ENCODE assay signal across 16 cellular contexts in the genomic region with DNA sequence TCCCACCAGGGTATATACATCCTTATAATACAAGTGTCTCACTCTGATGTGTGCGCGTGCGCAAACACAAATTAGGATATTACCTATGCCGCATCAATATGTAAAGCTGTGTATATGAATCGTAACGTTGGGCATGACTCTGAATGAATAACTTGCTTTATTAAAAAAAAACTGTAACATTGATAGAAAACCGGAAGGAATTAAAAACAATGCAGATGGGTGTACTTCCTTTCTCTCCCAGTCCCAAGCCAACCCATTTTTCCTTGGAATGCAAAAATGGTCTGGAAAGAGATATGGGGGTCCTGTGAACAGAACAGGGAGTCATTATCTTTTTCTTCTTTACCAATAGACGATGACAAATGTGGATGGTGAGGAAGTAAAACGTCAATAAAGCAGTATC. TPM values are rescaled to one million over a fixed set of nuclear protein-coding genes. Genes with fewer than 3 reads are reported as not detected.
DNase-seq lines count a peak whose midpoint lies in the region; ATAC-seq and TF ChIP-seq lines count a peak whose summit lies in the region.
"Had no signal": no experiment of that assay in that cellular context is flagged by ENCODE, and none has a peak within 500 bp of the region (broad histone marks: within the 10 kb centered on the region; RNA-seq: fewer than 3 reads in every experiment).

No MANE protein-coding gene starts in this region.

- no peaks in the 10 kb centered on the region for H3K9me3 Mint-ChIP-seq in CD8-positive, alpha-beta T cell
- H3K9me3 Mint-ChIP-seq in T-cell (peaks cover 0 to 3% (median under 1%) of the 10 kb centered on the region in 3 donors), progenitor cell of endocrine pancreas (ENCODE audit: low read depth) (no peaks in the 10 kb centered on the region)

- intact Hi-C loops in CD8-positive, alpha-beta T cell (cut with DNase I, micrococcal nuclease) = no loop called here

- H3K36me3 Mint-ChIP-seq in CD8-positive, alpha-beta T cell = no peaks in the 10 kb centered on the region
- H3K36me3 Mint-ChIP-seq in T-cell (no peaks in the 10 kb centered on the region), progenitor cell of endocrine pancreas (ENCODE audit: insufficient read depth) (no peaks in the 10 kb centered on the region)

- no peaks in the 10 kb centered on the region for H3K9me3 ChIP-seq in CD8-positive, alpha-beta T cell (ENCODE audit: low read length)
- H3K9me3 ChIP-seq: SJCRH30 had no signal

- ATAC-seq in CD8-positive, alpha-beta T cell = no peak
- ATAC-seq in T-cell (replicated peaks in 1 of 4) = no peak
- ATAC-seq in GM18511 (IDR thresholded peaks at IDR 0.05; ENCODE audit: unreplicated experiment) = no peak
- no peak for ATAC-seq in GM18520 (IDR thresholded peaks at IDR 0.05; ENCODE audit: unreplicated experiment)
- ATAC-seq in GM19324 (IDR thresholded peaks at IDR 0.05; ENCODE audit: low FRiP score, unreplicated experiment) = no peak
- no peak for ATAC-seq in HG02798 (IDR thresholded peaks at IDR 0.05; ENCODE audit: poor library complexity, unreplicated experiment)

- H3K27ac ChIP-seq in CD8-positive, alpha-beta T cell (ENCODE audit: low read depth, low read length) = no peak overlapping the region
- H3K27ac ChIP-seq: epithelial cell of prostate, SJCRH30 had no signal

- H3K4me3 Mint-ChIP-seq in CD8-positive, alpha-beta T cell = peak overlapping the region; percentile 38
- H3K4me3 Mint-ChIP-seq in T-cell (peak overlapping the region; percentile 32 to 59 (median 45)), progenitor cell of endocrine pancreas (ENCODE audit: low read depth) (peak overlapping the region; percentile 53)
- H3K4me3 Mint-ChIP-seq: activated CD4-positive, alpha-beta T cell treated with anti-CD3 and anti-CD28 coated beads for 36 hours had no signal

- H3K27ac Mint-ChIP-seq in CD8-positive, alpha-beta T cell = no peak overlapping the region
- H3K27ac Mint-ChIP-seq in T-cell (no peak overlapping the region), progenitor cell of endocrine pancreas (no peak overlapping the region)
- H3K27ac Mint-ChIP-seq: activated CD4-positive, alpha-beta T cell treated with anti-CD3 and anti-CD28 coated beads for 36 hours; immature natural killer cell had no signal

- no peak overlapping the region for H3K4me3 ChIP-seq in CD8-positive, alpha-beta T cell (ENCODE audit: low read depth, low read length)
- peak overlapping the region; percentile 42 for H3K4me3 ChIP-seq in epithelial cell of proximal tubule (ENCODE audit: low read depth, low read length)
- H3K4me3 ChIP-seq: SJCRH30 had no signal

- H3K36me3 ChIP-seq in CD8-positive, alpha-beta T cell (ENCODE audit: insufficient read depth, low read length) = no peaks in the 10 kb centered on the region
- H3K36me3 ChIP-seq: SJCRH30 had no signal

- peaks cover 12% of the 10 kb centered on the region for H3K27me3 ChIP-seq in CD8-positive, alpha-beta T cell (ENCODE audit: insufficient read depth, low read length)
- H3K27me3 ChIP-seq: SJCRH30 had no signal

- peaks cover 61% of the 10 kb centered on the region for H3K27me3 Mint-ChIP-seq in CD8-positive, alpha-beta T cell (ENCODE audit: low read depth)
- H3K27me3 Mint-ChIP-seq in T-cell (peaks cover 67 to 78% of the 10 kb centered on the region in 2 donors), progenitor cell of endocrine pancreas (peaks cover 65% of the 10 kb centered on the region)

- CTCF ChIA-PET in CD8-positive, alpha-beta T cell (lab: Charles Lee) = no interaction called here
- CTCF ChIA-PET in T-cell (lab: Charles Lee) = no interaction called here

- POLR2A ChIA-PET in CD8-positive, alpha-beta T cell (lab: Charles Lee) = no interaction called here
- POLR2A ChIA-PET in T-cell (lab: Charles Lee) = no interaction called here

- no peak for TF ChIP-seq CTCF in CD8-positive, alpha-beta T cell (IDR thresholded peaks at IDR 0.05)
- TF ChIP-seq CTCF in epithelial cell of proximal tubule (conservative IDR thresholded peaks at IDR 0.05; ENCODE audit: low read depth, low read length) (no peak), progenitor cell of endocrine pancreas (IDR thresholded peaks at IDR 0.05; ENCODE audit: unreplicated experiment) (no peak)

- peaks cover 15% of the 10 kb centered on the region for H3K4me1 Mint-ChIP-seq in CD8-positive, alpha-beta T cell (ENCODE audit: low read depth)
- H3K4me1 Mint-ChIP-seq in T-cell (peaks cover 16 to 17% (median 17%) of the 10 kb centered on the region in 3 donors), progenitor cell of endocrine pancreas (ENCODE audit: low read depth) (peaks cover 8% of the 10 kb centered on the region)

- DNase-seq in CD8-positive, alpha-beta T cell = no peak
- DNase-seq in T-cell (no peak), epithelial cell of proximal tubule (ENCODE audit: low read depth) (no peak), progenitor cell of endocrine pancreas (ENCODE audit: low spot score, unreplicated experiment) (no peak)
- DNase-seq: amniotic stem cell; immature natural killer cell; NCI-H1436 treated with DMSO at 0.1 percent for 48 hours; SJCRH30; stimulated activated naive CD4-positive, alpha-beta T cell treated with Interleukin-2 at 50 U/mL for 16 hours had no signal

- H3K4me1 ChIP-seq in CD8-positive, alpha-beta T cell (ENCODE audit: insufficient read depth, low read length) = no peaks in the 10 kb centered on the region
- H3K4me1 ChIP-seq: SJCRH30 had no signal

RNA-seq across cellular contexts. Expression of a gene that starts 1.7 kb away (rescaled TPM):
- total RNA-seq in CD8-positive, alpha-beta T cell = not detected
- total RNA-seq in T-cell (not detected), epithelial cell of proximal tubule (0.07 and 0.12 TPM in 2 replicates), progenitor cell of endocrine pancreas (0.53 and 0.69 TPM in 2 replicates)
- total RNA-seq: H4, SJCRH30 had no signal
